ENCODE assay signal across 21 cellular contexts in genomic region chr9:97445119-97445701, GRCh38. TPM values are rescaled to one million over a fixed set of nuclear protein-coding genes. Genes with fewer than 3 reads are reported as not detected.
A peak's percentile ranks its signal among the peaks of the same experiment; 100 is the strongest.
DNase-seq lines count a peak whose midpoint lies in the region; ATAC-seq lines count a peak whose summit lies in the region.
"Had no signal": no experiment of that assay in that cellular context is flagged by ENCODE, and none has a peak within 500 bp of the region (broad histone marks: within the 10 kb centered on the region; RNA-seq: fewer than 3 reads in every experiment).

No MANE protein-coding gene starts in this region.

- H3K9me2 ChIP-seq in Karpas-422 (replicated peaks; ENCODE audit: insufficient read depth, low read length) = no peaks in the 10 kb centered on the region

- peak; percentile 80 for ATAC-seq in esophagus mucosa
- no peak for ATAC-seq in stimulated activated naive B cell treated with anti-CD40 and anti-IgM and Interleukin-4, amounts not matched to agents 10 μg/mL and 1 μg/mL and 100 μg/mL, for 72 hours (replicated peaks)

- H3K4me1 ChIP-seq in Karpas-422 (ENCODE audit: low read length) (peaks cover 53% of the 10 kb centered on the region), HAP-1 (peaks cover 7% of the 10 kb centered on the region)
- H3K4me1 ChIP-seq: BE2C, SJSA1 had no signal

- peaks cover 11 to 41% of the 10 kb centered on the region in 2 donors for H3K36me3 Mint-ChIP-seq in stimulated activated naive B cell treated with anti-CD40 and anti-IgM and Interleukin-4, amounts not matched to agents 10 μg/mL and 1 μg/mL and 100 μg/mL, for 72 hours

- no peak overlapping the region for H3K9ac ChIP-seq in Karpas-422 (ENCODE audit: low read length)

- peak overlapping the region; percentile 3 for H3K27ac Mint-ChIP-seq in stimulated activated naive B cell treated with anti-CD40 and anti-IgM and Interleukin-4, amounts not matched to agents 10 μg/mL and 1 μg/mL and 100 μg/mL, for 72 hours

- no peak overlapping the region for H3K4me2 ChIP-seq in Karpas-422 (ENCODE audit: low read depth, low read length, poor library complexity, severe bottlenecking)

- no peak overlapping the region for H2AFZ ChIP-seq in Karpas-422 (ENCODE audit: low read length)

- H3K27me3 Mint-ChIP-seq in stimulated activated naive B cell treated with anti-CD40 and anti-IgM and Interleukin-4, amounts not matched to agents 10 μg/mL and 1 μg/mL and 100 μg/mL, for 72 hours = no peaks in the 10 kb centered on the region

- H3K79me2 ChIP-seq in Karpas-422 (ENCODE audit: low read length) = peaks cover 53% of the 10 kb centered on the region

- H4K20me1 ChIP-seq in Karpas-422 (ENCODE audit: insufficient read depth, low read depth, low read length) = no peaks in the 10 kb centered on the region

- H3K4me3 ChIP-seq in Karpas-422 (ENCODE audit: low read length) (no peak overlapping the region), HAP-1 (no peak overlapping the region)
- H3K4me3 ChIP-seq: MG63, SJSA1 had no signal

- no peaks in the 10 kb centered on the region for H3K4me1 Mint-ChIP-seq in stimulated activated naive B cell treated with anti-CD40 and anti-IgM and Interleukin-4, amounts not matched to agents 10 μg/mL and 1 μg/mL and 100 μg/mL, for 72 hours

- peak overlapping the region; percentile 95 for H3K27ac ChIP-seq in Karpas-422 (ENCODE audit: low read length)
- H3K27ac ChIP-seq: 22Rv1, SJSA1 had no signal

- peaks cover 63% of the 10 kb centered on the region for H3K36me3 ChIP-seq in Karpas-422 (ENCODE audit: insufficient read depth, low read length)
- no peaks in the 10 kb centered on the region for H3K36me3 ChIP-seq in HAP-1 (replicated peaks)
- H3K36me3 ChIP-seq: BE2C, MG63, SJSA1 had no signal

- peak; percentile 28 for DNase-seq in DMS 273 (lab: John Stamatoyannopoulos, UW; ENCODE audit: unreplicated experiment)
- DNase-seq in DMS 273 treated with DMSO at 0.1 percent for 48 hours (lab: John Stamatoyannopoulos, UW) = no peak
- DNase-seq in Karpas-422 = no peak
- DNase-seq in stimulated activated naive B cell treated with anti-CD40 and anti-IgM and Interleukin-4, amounts not matched to agents 10 μg/mL and 1 μg/mL and 100 μg/mL, for 72 hours = no peak
- no peak for DNase-seq in HAP-1 (ENCODE audit: low spot score in 2 of 2)
- DNase-seq in mucosa of gallbladder (ENCODE audit: low spot score) = no peak
- no peak for DNase-seq in NCI-H1048 (lab: John Stamatoyannopoulos, UW)
- DNase-seq: BE2C, Calu3, MG63, NCI-H1092 treated with DMSO at 0.1 percent for 48 hours, NCI-H1436, NCI-H1930, NCI-H2107, NCI-H446 treated with DMSO at 0.1 percent for 48 hours, NCI-H526, Right ventricle myocardium superior, RPMI8226 had no signal

- no peak overlapping the region for H3K4me3 Mint-ChIP-seq in stimulated activated naive B cell treated with anti-CD40 and anti-IgM and Interleukin-4, amounts not matched to agents 10 μg/mL and 1 μg/mL and 100 μg/mL, for 72 hours

- H3K9me3 ChIP-seq in Karpas-422 (ENCODE audit: low read length) = no peaks in the 10 kb centered on the region
- no peaks in the 10 kb centered on the region for H3K9me3 ChIP-seq in HAP-1
- H3K9me3 ChIP-seq: BE2C, MG63, SJSA1 had no signal

- in situ Hi-C loops in HAP-1 (cut with MboI; ENCODE audit: low sequenced_read_pairs) = no loop called here

- no peaks in the 10 kb centered on the region for H3K9me3 Mint-ChIP-seq in stimulated activated naive B cell treated with anti-CD40 and anti-IgM and Interleukin-4, amounts not matched to agents 10 μg/mL and 1 μg/mL and 100 μg/mL, for 72 hours

- no peaks in the 10 kb centered on the region for H3K27me3 ChIP-seq in Karpas-422 (ENCODE audit: low read length)
- no peaks in the 10 kb centered on the region for H3K27me3 ChIP-seq in HAP-1 (ENCODE audit: low read depth)
- H3K27me3 ChIP-seq: BE2C, MG63, SJSA1 had no signal

RNA-seq across cellular contexts. Expression of gene TDRD7, which starts 33.3 kb away (rescaled TPM):
- 18.5 and 23.4 TPM in 2 replicates for total RNA-seq in Karpas-422 (2014; rRNA removed; shearing (Covaris generic); ENCODE audit: low replicate concordance)
- total RNA-seq in esophagus mucosa (9.8 TPM), mucosa of gallbladder (25.7 TPM)

RNA-seq across cellular contexts. Expression of gene TMOD1, which starts 56.3 kb away (rescaled TPM):
- 0.25 TPM in 1 of 2 replicates, not detected in the other for total RNA-seq in Karpas-422 (2014; rRNA removed; shearing (Covaris generic); ENCODE audit: low replicate concordance)
- total RNA-seq in esophagus mucosa (0.60 TPM), mucosa of gallbladder (11.4 TPM)
- total RNA-seq: SJSA1 had no signal
